Comparison of ENCODE assay signal across 8 cellular contexts in the genomic region with DNA sequence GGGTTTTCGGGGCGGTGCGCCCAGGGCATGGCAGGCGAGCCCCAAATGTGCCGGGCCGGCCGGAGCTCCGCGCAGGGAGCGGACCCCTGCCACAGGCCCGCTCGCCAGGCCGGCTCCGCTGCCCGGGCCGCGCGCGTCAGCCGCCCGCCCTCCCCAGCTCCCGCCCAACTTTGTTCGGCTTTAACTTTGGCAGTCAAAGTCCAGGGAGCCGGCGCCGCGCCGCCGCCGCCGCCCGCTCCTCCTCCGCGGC. TPM values are rescaled to one million over a fixed set of nuclear protein-coding genes. Genes with fewer than 3 reads are reported as not detected.
A peak's percentile ranks its signal among the peaks of the same experiment; 100 is the strongest.
DNase-seq lines count a peak whose midpoint lies in the region; ATAC-seq and TF ChIP-seq lines count a peak whose summit lies in the region.

No MANE protein-coding gene starts in this region.

- H3K36me3 ChIP-seq in neural progenitor cell, result no peaks in the 10 kb centered on the region

- no peaks in the 10 kb centered on the region for H3K27me3 ChIP-seq in CD4-positive, alpha-beta T cell (ENCODE audit: control insufficient read depth, insufficient read depth, low read length)
- H3K27me3 ChIP-seq in neural progenitor cell, result peaks cover 10% of the 10 kb centered on the region

- no peaks in the 10 kb centered on the region for H4K20me1 ChIP-seq in neural progenitor cell (ENCODE audit: low read depth)

- peak overlapping the region; percentile 99 for H2AFZ ChIP-seq in neural progenitor cell (replicated peaks)

- H3K27ac Mint-ChIP-seq in CD4-positive, alpha-beta T cell, result peak overlapping the region; percentile 78
- H3K27ac Mint-ChIP-seq in activated T-helper 1 cell treated with anti-CD3 and anti-CD28 coated beads, Interleukin-12 subunit alpha, Interleukin-12 subunit beta, Interleukin-2, Interleukin-4 antibody, amounts not matched to agents 30 ng/mL and 10 ng/mL and 1 ng/mL, durations not matched to agents 14 hours and 24 hours and 36 hours, result peak overlapping the region; percentile 94
- no peak overlapping the region for H3K27ac Mint-ChIP-seq in neural progenitor cell

- peaks cover 52% of the 10 kb centered on the region for H3K36me3 Mint-ChIP-seq in CD4-positive, alpha-beta T cell (ENCODE audit: low read depth)
- peaks cover 34% of the 10 kb centered on the region for H3K36me3 Mint-ChIP-seq in activated T-helper 1 cell treated with anti-CD3 and anti-CD28 coated beads, Interleukin-12 subunit alpha, Interleukin-12 subunit beta, Interleukin-2, Interleukin-4 antibody, amounts not matched to agents 30 ng/mL and 10 ng/mL and 1 ng/mL, durations not matched to agents 14 hours and 24 hours and 36 hours (ENCODE audit: low read depth)
- H3K36me3 Mint-ChIP-seq in neural progenitor cell, result peaks cover 8% of the 10 kb centered on the region

- no peaks in the 10 kb centered on the region for H3K9me3 Mint-ChIP-seq in CD4-positive, alpha-beta T cell
- H3K9me3 Mint-ChIP-seq in activated T-helper 1 cell treated with anti-CD3 and anti-CD28 coated beads, Interleukin-12 subunit alpha, Interleukin-12 subunit beta, Interleukin-2, Interleukin-4 antibody, amounts not matched to agents 30 ng/mL and 10 ng/mL and 1 ng/mL, durations not matched to agents 14 hours and 24 hours and 36 hours, result no peaks in the 10 kb centered on the region
- H3K9me3 Mint-ChIP-seq in neural progenitor cell, result no peaks in the 10 kb centered on the region

- no peak for ATAC-seq in CD4-positive, alpha-beta T cell (ENCODE audit: poor library complexity)
- peak; percentile 36 for ATAC-seq in GM19438 (IDR thresholded peaks at IDR 0.05; ENCODE audit: low read depth, unreplicated experiment)
- ATAC-seq in HG03442 (IDR thresholded peaks at IDR 0.05; ENCODE audit: unreplicated experiment), result peak; percentile 31

- peak overlapping the region; percentile 97 for H3K27ac ChIP-seq in CD4-positive, alpha-beta T cell (ENCODE audit: low read depth, low read length)
- peak overlapping the region; percentile 47 for H3K27ac ChIP-seq in neural progenitor cell

- H3K9me3 ChIP-seq in CD4-positive, alpha-beta T cell (ENCODE audit: control insufficient read depth, low read length), result no peaks in the 10 kb centered on the region
- H3K9me3 ChIP-seq in neural progenitor cell (ENCODE audit: low read depth), result no peaks in the 10 kb centered on the region

- H3K27me3 Mint-ChIP-seq in CD4-positive, alpha-beta T cell, result no peaks in the 10 kb centered on the region
- peaks cover 6% of the 10 kb centered on the region for H3K27me3 Mint-ChIP-seq in activated T-helper 1 cell treated with anti-CD3 and anti-CD28 coated beads, Interleukin-12 subunit alpha, Interleukin-12 subunit beta, Interleukin-2, Interleukin-4 antibody, amounts not matched to agents 30 ng/mL and 10 ng/mL and 1 ng/mL, durations not matched to agents 14 hours and 24 hours and 36 hours (ENCODE audit: insufficient read depth)
- H3K27me3 Mint-ChIP-seq in neural progenitor cell (ENCODE audit: insufficient read depth, low read depth), result no peaks in the 10 kb centered on the region

- peak overlapping the region; percentile 48 for H3K9ac ChIP-seq in neural progenitor cell

- CTCF ChIA-PET in CD4-positive, alpha-beta T cell (lab: Charles Lee), result no interaction called here

- peaks cover 13% of the 10 kb centered on the region for H3K79me2 ChIP-seq in neural progenitor cell (ENCODE audit: low read depth)

- peak overlapping the region; percentile 89 for H3K4me2 ChIP-seq in neural progenitor cell

- peaks cover 17% of the 10 kb centered on the region for H3F3A ChIP-seq in neural progenitor cell (ENCODE audit: low read depth)

- peaks cover 39% of the 10 kb centered on the region for H3K4me1 Mint-ChIP-seq in CD4-positive, alpha-beta T cell (ENCODE audit: low read depth)
- H3K4me1 Mint-ChIP-seq in activated T-helper 1 cell treated with anti-CD3 and anti-CD28 coated beads, Interleukin-12 subunit alpha, Interleukin-12 subunit beta, Interleukin-2, Interleukin-4 antibody, amounts not matched to agents 30 ng/mL and 10 ng/mL and 1 ng/mL, durations not matched to agents 14 hours and 24 hours and 36 hours (ENCODE audit: low read depth), result peaks cover 50% of the 10 kb centered on the region
- H3K4me1 Mint-ChIP-seq in neural progenitor cell, result peaks cover 32% of the 10 kb centered on the region

- H3K4me3 Mint-ChIP-seq in CD4-positive, alpha-beta T cell, result peak overlapping the region; percentile 95
- H3K4me3 Mint-ChIP-seq in activated T-helper 1 cell treated with anti-CD3 and anti-CD28 coated beads, Interleukin-12 subunit alpha, Interleukin-12 subunit beta, Interleukin-2, Interleukin-4 antibody, amounts not matched to agents 30 ng/mL and 10 ng/mL and 1 ng/mL, durations not matched to agents 14 hours and 24 hours and 36 hours, result peak overlapping the region; percentile 93
- H3K4me3 Mint-ChIP-seq in neural progenitor cell, result peak overlapping the region; percentile 93

- intact Hi-C loops in CD4-positive, alpha-beta T cell (cut with DNase I, micrococcal nuclease), result loop anchor here (2.0 to 10.0 kb wide), 9 partner anchors 56 to 449 kb away; a partner anchor contains a TSS
- intact Hi-C loops in activated T-helper 1 cell treated with anti-CD3 and anti-CD28 coated beads, Interleukin-12 subunit alpha, Interleukin-12 subunit beta, Interleukin-2, Interleukin-4 antibody, amounts not matched to agents 30 ng/mL and 10 ng/mL and 1 ng/mL, durations not matched to agents 14 hours and 24 hours and 36 hours (cut with micrococcal nuclease), result loop anchor here (1.0 to 5.0 kb wide), 7 partner anchors 57 to 289 kb away; a partner anchor contains a TSS

- peak overlapping the region; percentile 85 to 92 for H3K4me3 ChIP-seq in foreskin fibroblast (ENCODE audit: low read depth in 1 of 2, low read length in 2 of 2)
- H3K4me3 ChIP-seq in neural progenitor cell, result peak overlapping the region; percentile 86

- peaks cover 15% of the 10 kb centered on the region for H3K4me1 ChIP-seq in neural progenitor cell

- POLR2A ChIA-PET in CD4-positive, alpha-beta T cell (lab: Charles Lee), result interaction anchor here (0.7 to 3.3 kb wide), 20 partner anchors 8 to 632 kb away, joined by 3 to 18 read pairs (median 6); a partner anchor contains a TSS

- no peak for TF ChIP-seq CTCF in CD4-positive, alpha-beta T cell (IDR thresholded peaks at IDR 0.05)
- TF ChIP-seq CTCF in foreskin fibroblast (IDR thresholded peaks at IDR 0.05; ENCODE audit: low read depth, low read length) (no peak), neural progenitor cell (IDR thresholded peaks at IDR 0.05) (no peak)

- peak in 6 of 10 experiments; percentile 5 to 52 (median 32) for DNase-seq in CD4-positive, alpha-beta T cell
- DNase-seq in activated T-helper 1 cell treated with anti-CD3 and anti-CD28 coated beads, Interleukin-12 subunit alpha, Interleukin-12 subunit beta, Interleukin-2, Interleukin-4 antibody, amounts not matched to agents 30 ng/mL and 10 ng/mL and 1 ng/mL, durations not matched to agents 14 hours and 24 hours and 36 hours (ENCODE audit: low spot score), result peak; percentile 27
- DNase-seq in foreskin fibroblast, result peak in 1 of 2 donors; percentile 84
- DNase-seq in neural progenitor cell (ENCODE audit: low spot score), result peak; percentile 68
- DNase-seq in NCI-H187 (lab: John Stamatoyannopoulos, UW), result no peak
- DNase-seq in AML-193 (lab: John Stamatoyannopoulos, UW), result no peak

RNA-seq across cellular contexts. Expression of a gene that starts 0.5 kb away (rescaled TPM):
- total RNA-seq in CD4-positive, alpha-beta T cell, result 1 to 10 TPM; 8.1 to 9.1 TPM
- 20.4 and 20.5 TPM in 2 replicates for total RNA-seq in activated T-helper 1 cell treated with anti-CD3 and anti-CD28 coated beads, Interleukin-12 subunit alpha, Interleukin-12 subunit beta, Interleukin-2, Interleukin-4 antibody, amounts not matched to agents 30 ng/mL and 10 ng/mL and 1 ng/mL, durations not matched to agents 14 hours and 24 hours and 36 hours
- 3.4 and 3.9 TPM in 2 replicates for total RNA-seq in neural progenitor cell (ENCODE audit: low replicate concordance)

Comparison
In these comparisons a context has a peak if more than half of its experiments do, and no peak if none do; other contexts are left out.
1. DNase-seq: peak in CD4-positive, alpha-beta T cell (6 of 10), activated T-helper 1 cell treated with anti-CD3 and anti-CD28 coated beads, Interleukin-12 subunit alpha, Interleukin-12 subunit beta, Interleukin-2, Interleukin-4 antibody, amounts not matched to agents 30 ng/mL and 10 ng/mL and 1 ng/mL, durations not matched to agents 14 hours and 24 hours and 36 hours (single experiment) and neural progenitor cell (single experiment); none in NCI-H187 (0 of 2) and AML-193 (0 of 2).
2. Peak in every context shown above with its lines, with median percentiles within 50 percentile points of each other: H3K4me3 Mint-ChIP-seq.